Comparison of ENCODE assay signal across 8 cellular contexts in genomic region chr4:169115897-169116254, GRCh38.
DNase-seq lines count a peak whose midpoint lies in the region; ATAC-seq and TF ChIP-seq lines count a peak whose summit lies in the region.

No MANE protein-coding gene starts in this region.

- no peaks in the 10 kb centered on the region for H3K9me3 Mint-ChIP-seq in natural killer cell treated with Interleukin-12 subunit alpha and Interleukin-12 subunit beta and Interleukin-15 and Interleukin-18, amount 100 ng/mL, for 72 hours

- no peaks in the 10 kb centered on the region for H3K9me2 ChIP-seq in OCI-LY7 (ENCODE audit: insufficient read depth, low read length)

- no TSS peak for BruUV-seq in OCI-LY7 (replicated peaks; lab: Mats Ljungman, UMichigan)

- H3K79me2 ChIP-seq in OCI-LY7 (ENCODE audit: insufficient read depth, low read depth, low read length): no peaks in the 10 kb centered on the region

- H3K27me3 Mint-ChIP-seq in natural killer cell treated with Interleukin-12 subunit alpha and Interleukin-12 subunit beta and Interleukin-15 and Interleukin-18, amount 100 ng/mL, for 72 hours: no peaks in the 10 kb centered on the region

- intact Hi-C loops in OCI-LY7 (cut with micrococcal nuclease; ENCODE audit: unreplicated experiment): no loop called here

- no peak overlapping the region for H2AFZ ChIP-seq in OCI-LY7 (ENCODE audit: low read length)

- DNase-seq in GM04504 (ENCODE audit: low read depth) (peak; percentile 86), NCI-H187 treated with DMSO at 0.1 percent for 48 hours (lab: John Stamatoyannopoulos, UW) (peak; percentile 8), coronary artery (ENCODE audit: low spot score) (no peak), omental fat pad (ENCODE audit: low spot score) (no peak), NCI-H2171 treated with DMSO at 0.1 percent for 48 hours (lab: John Stamatoyannopoulos, UW) (no peak), NK-92 (lab: John Stamatoyannopoulos, UW; ENCODE audit: unreplicated experiment) (no peak), OCI-LY7 (ENCODE audit: low spot score) (no peak)
- no peak for DNase-seq in natural killer cell treated with Interleukin-12 subunit alpha and Interleukin-12 subunit beta and Interleukin-15 and Interleukin-18, amount 100 ng/mL, for 72 hours (ENCODE audit: low spot score)

- no peak overlapping the region for H3K4me3 Mint-ChIP-seq in natural killer cell treated with Interleukin-12 subunit alpha and Interleukin-12 subunit beta and Interleukin-15 and Interleukin-18, amount 100 ng/mL, for 72 hours

- CTCF ChIA-PET in OCI-LY7 (lab: Charles Lee; ENCODE audit: unreplicated experiment): no interaction called here

- POLR2A ChIA-PET in OCI-LY7 (lab: Charles Lee): no interaction called here

- no peak overlapping the region for H3K4me3 ChIP-seq in coronary artery
- no peak overlapping the region for H3K4me3 ChIP-seq in OCI-LY7 (ENCODE audit: low read depth, low read length, poor library complexity, severe bottlenecking)

- no peak overlapping the region for H3K4me2 ChIP-seq in OCI-LY7 (ENCODE audit: low read length)

- no peaks in the 10 kb centered on the region for H3K36me3 Mint-ChIP-seq in natural killer cell treated with Interleukin-12 subunit alpha and Interleukin-12 subunit beta and Interleukin-15 and Interleukin-18, amount 100 ng/mL, for 72 hours

- no peaks in the 10 kb centered on the region for H3K4me1 Mint-ChIP-seq in natural killer cell treated with Interleukin-12 subunit alpha and Interleukin-12 subunit beta and Interleukin-15 and Interleukin-18, amount 100 ng/mL, for 72 hours (ENCODE audit: low read depth in 2 of 2)

- H3K9me3 ChIP-seq in OCI-LY7 (ENCODE audit: low read length): no peaks in the 10 kb centered on the region

- TF ChIP-seq CTCF in coronary artery (IDR thresholded peaks at IDR 0.05): no peak
- TF ChIP-seq CTCF in omental fat pad (IDR thresholded peaks at IDR 0.05): no peak
- TF ChIP-seq CTCF in OCI-LY7 (conservative IDR thresholded peaks at IDR 0.05; ENCODE audit: low read length): no peak

- H3K27ac Mint-ChIP-seq in natural killer cell treated with Interleukin-12 subunit alpha and Interleukin-12 subunit beta and Interleukin-15 and Interleukin-18, amount 100 ng/mL, for 72 hours: no peak overlapping the region

- H3K4me1 ChIP-seq in OCI-LY7 (ENCODE audit: insufficient read depth, low read length, poor library complexity, severe bottlenecking): no peaks in the 10 kb centered on the region

- H4K20me1 ChIP-seq in OCI-LY7 (ENCODE audit: insufficient read depth, low read length): no peaks in the 10 kb centered on the region

- H3K36me3 ChIP-seq in OCI-LY7 (ENCODE audit: insufficient read depth, low read length): no peaks in the 10 kb centered on the region

- ATAC-seq in omental fat pad (ENCODE audit: low FRiP score): peak; percentile 70
- no peak for ATAC-seq in natural killer cell treated with Interleukin-12 subunit alpha and Interleukin-12 subunit beta and Interleukin-15 and Interleukin-18, amount 100 ng/mL, for 72 hours

- peak overlapping the region; percentile 47 to 63 for H3K27ac ChIP-seq in coronary artery
- H3K27ac ChIP-seq in OCI-LY7 (ENCODE audit: low read depth, low read length, poor library complexity, severe bottlenecking): no peak overlapping the region

Comparison
In these comparisons a context has a peak if more than half of its experiments do, and no peak if none do; other contexts are left out.
1. DNase-seq: peak in GM04504 (single experiment) and NCI-H187 treated with DMSO at 0.1 percent for 48 hours (single experiment); none in coronary artery (single experiment), omental fat pad (single experiment), NCI-H2171 treated with DMSO at 0.1 percent for 48 hours (single experiment), NK-92 (single experiment), OCI-LY7 (single experiment) and natural killer cell treated with Interleukin-12 subunit alpha and Interleukin-12 subunit beta and Interleukin-15 and Interleukin-18, amount 100 ng/mL, for 72 hours (single experiment).